18 cellular contexts compared by ENCODE assay signal in the genomic region with DNA sequence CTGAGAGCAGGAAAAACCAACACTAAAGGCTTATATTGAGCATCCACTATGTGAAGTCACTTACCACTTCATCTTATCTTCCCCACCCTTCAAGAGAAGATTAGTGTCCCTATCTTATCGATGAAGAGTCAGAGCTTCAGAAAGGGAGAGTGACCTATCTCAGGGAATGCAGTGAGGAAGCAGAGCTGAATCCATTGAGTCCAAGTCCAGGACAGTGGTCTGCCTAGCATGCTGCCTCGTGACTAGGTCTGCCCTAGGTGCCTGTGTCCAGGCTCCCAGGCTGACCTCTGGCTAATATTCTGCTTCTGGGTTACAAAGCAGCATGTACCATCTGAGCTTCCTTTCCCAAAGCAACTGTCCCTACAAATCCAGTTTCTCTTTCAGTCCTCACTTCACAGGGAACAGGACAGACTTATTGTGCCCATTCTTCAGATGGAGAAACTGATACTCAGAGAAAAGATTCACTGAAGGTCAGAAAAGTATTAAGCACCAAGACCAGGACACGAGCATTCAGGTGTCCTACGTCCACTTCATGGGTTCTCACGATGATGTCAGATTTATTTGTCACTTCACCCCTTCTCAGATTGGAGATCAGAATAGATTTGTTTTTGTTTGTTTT. TPM values are rescaled to one million over a fixed set of nuclear protein-coding genes. Genes with fewer than 3 reads are reported as not detected.
DNase-seq lines count a peak whose midpoint lies in the region; ATAC-seq, FAIRE-seq and TF ChIP-seq lines count a peak whose summit lies in the region.
"Had no signal": no experiment of that assay in that cellular context is flagged by ENCODE, and none has a peak within 500 bp of the region (broad histone marks: within the 10 kb centered on the region; RNA-seq: fewer than 3 reads in every experiment).

No MANE protein-coding gene starts in this region.

- H3K9me3 Mint-ChIP-seq in nephron, result no peaks in the 10 kb centered on the region
- H3K9me3 Mint-ChIP-seq: activated naive CD8-positive, alpha-beta T cell treated with anti-CD3 and anti-CD28 coated beads, Interleukin-2, amount 10 ng/mL, durations not matched to agents 7 days and 5 days; natural killer cell treated with Interleukin-12 subunit alpha and Interleukin-12 subunit beta and Interleukin-15 and Interleukin-18, amount 100 ng/mL, for 72 hours; stimulated activated memory B cell treated with anti-CD40 and anti-IgM and Interleukin-4, amounts not matched to agents 10 μg/mL and 1 μg/mL and 100 μg/mL, for 72 hours had no signal

- 55% methylated on average over 5 of the region's 5 CpGs for WGBS in HUES64

- H3K9ac ChIP-seq in HUES64 (ENCODE audit: low read depth, low read length), result peak overlapping the region; percentile 53; the same call in 1 of the 2 replicates

- no peaks in the 10 kb centered on the region for H3K36me3 Mint-ChIP-seq in nephron (ENCODE audit: low read depth)
- H3K36me3 Mint-ChIP-seq: activated naive CD8-positive, alpha-beta T cell treated with anti-CD3 and anti-CD28 coated beads, Interleukin-2, amount 10 ng/mL, durations not matched to agents 7 days and 5 days; natural killer cell treated with Interleukin-12 subunit alpha and Interleukin-12 subunit beta and Interleukin-15 and Interleukin-18, amount 100 ng/mL, for 72 hours; stimulated activated memory B cell treated with anti-CD40 and anti-IgM and Interleukin-4, amounts not matched to agents 10 μg/mL and 1 μg/mL and 100 μg/mL, for 72 hours had no signal

- H3K4me1 ChIP-seq in HUES64 (ENCODE audit: insufficient read depth, low read length) (peaks cover 59% of the 10 kb centered on the region), tibial artery (peaks cover 0 to 14% (median 5%) of the 10 kb centered on the region in 4 donors)

- no peaks in the 10 kb centered on the region for H3K36me3 ChIP-seq in HUES64 (ENCODE audit: insufficient read depth, low read length)
- no peaks in the 10 kb centered on the region for H3K36me3 ChIP-seq in bronchial epithelial cell (ENCODE audit: control insufficient read depth, insufficient read depth, low read length)
- no peaks in the 10 kb centered on the region for H3K36me3 ChIP-seq in tibial artery
- H3K36me3 ChIP-seq: left lung had no signal

- peak overlapping the region; percentile 99 for H3K27ac Mint-ChIP-seq in nephron
- H3K27ac Mint-ChIP-seq: activated naive CD8-positive, alpha-beta T cell treated with anti-CD3 and anti-CD28 coated beads, Interleukin-2, amount 10 ng/mL, durations not matched to agents 7 days and 5 days; natural killer cell treated with Interleukin-12 subunit alpha and Interleukin-12 subunit beta and Interleukin-15 and Interleukin-18, amount 100 ng/mL, for 72 hours; stimulated activated memory B cell treated with anti-CD40 and anti-IgM and Interleukin-4, amounts not matched to agents 10 μg/mL and 1 μg/mL and 100 μg/mL, for 72 hours had no signal

- no peak for ATAC-seq in HG03039 (IDR thresholded peaks at IDR 0.05; ENCODE audit: unreplicated experiment)
- ATAC-seq: natural killer cell treated with Interleukin-12 subunit alpha and Interleukin-12 subunit beta and Interleukin-15 and Interleukin-18, amount 100 ng/mL, for 72 hours; stimulated activated memory B cell treated with anti-CD40 and anti-IgM and Interleukin-4, amounts not matched to agents 10 μg/mL and 1 μg/mL and 100 μg/mL, for 72 hours had no signal

- H3K4me1 Mint-ChIP-seq in nephron, result peaks cover 77% of the 10 kb centered on the region
- H3K4me1 Mint-ChIP-seq: stimulated activated memory B cell treated with anti-CD40 and anti-IgM and Interleukin-4, amounts not matched to agents 10 μg/mL and 1 μg/mL and 100 μg/mL, for 72 hours had no signal

- FAIRE-seq in bronchial epithelial cell (lab: Jason Lieb, UNC), result peak; percentile 91

- TF ChIP-seq CTCF in AG04449 (IDR thresholded peaks at IDR 0.05; ENCODE audit: insufficient read depth, low read length, missing control alignments) (no peak), bronchial epithelial cell (IDR thresholded peaks at IDR 0.05; ENCODE audit: insufficient read depth, low read length, severe bottlenecking) (no peak), nephron (IDR thresholded peaks at IDR 0.05; ENCODE audit: unreplicated experiment in 3 of 3) (no peak), tibial artery (IDR thresholded peaks at IDR 0.05) (no peak)

- H3K27ac ChIP-seq in HUES64 (ENCODE audit: low read depth, low read length) (peak overlapping the region; percentile 91), tibial artery (no peak overlapping the region)

- H3K9me3 ChIP-seq in HUES64 (ENCODE audit: insufficient read depth, low read depth, low read length) (no peaks in the 10 kb centered on the region), tibial artery (no peaks in the 10 kb centered on the region)
- H3K9me3 ChIP-seq: left lung had no signal

- H3K4me3 ChIP-seq in AG04449 (ENCODE audit: low read depth, low read length) (peak overlapping the region; percentile 0; the same call in 1 of the 2 replicates), HUES64 (ENCODE audit: low read length) (peak overlapping the region; percentile 41), bronchial epithelial cell (ENCODE audit: low read depth, low read length) (no peak overlapping the region), tibial artery (no peak overlapping the region)
- H3K4me3 ChIP-seq: left lung had no signal

- DNase-seq in AG04449 (ENCODE audit: low read depth, low spot score) (no peak), bronchial epithelial cell (ENCODE audit: low read depth) (no peak), DMS79 (lab: John Stamatoyannopoulos, UW) (no peak), tibial artery (no peak), NCI-H524 (lab: John Stamatoyannopoulos, UW) (no peak)
- DNase-seq: activated CD4-positive, CD25-positive, alpha-beta regulatory T cell treated with anti-CD3 and anti-CD28 coated beads, Interleukin-2, amount 50 U/mL, for 72 hours; activated naive CD8-positive, alpha-beta T cell treated with anti-CD3 and anti-CD28 coated beads, Interleukin-2, amount 10 ng/mL, durations not matched to agents 7 days and 5 days; cerebellar nuclear complex; head of caudate nucleus; Karpas-422; left lung; NCI-H146; NCI-H446 treated with DMSO at 0.1 percent for 48 hours had no signal

- peak overlapping the region; percentile 9 to 52 (median 51) for H3K4me3 Mint-ChIP-seq in nephron
- H3K4me3 Mint-ChIP-seq: activated naive CD8-positive, alpha-beta T cell treated with anti-CD3 and anti-CD28 coated beads, Interleukin-2, amount 10 ng/mL, durations not matched to agents 7 days and 5 days; natural killer cell treated with Interleukin-12 subunit alpha and Interleukin-12 subunit beta and Interleukin-15 and Interleukin-18, amount 100 ng/mL, for 72 hours; stimulated activated memory B cell treated with anti-CD40 and anti-IgM and Interleukin-4, amounts not matched to agents 10 μg/mL and 1 μg/mL and 100 μg/mL, for 72 hours had no signal

- intact Hi-C loops in tibial artery (cut with DNase I; ENCODE audit: low total_unique reads), result no loop called here

- CTCF ChIA-PET in AG04449 (lab: Yijun Ruan, JAX), result interaction anchor here (0.7 to 4.7 kb wide), 6 partner anchors 8 to 93 kb away, joined by 3 to 60 read pairs (median 6); partner anchors contain the start of gene FZD2

- H3K27me3 ChIP-seq in HUES64 (ENCODE audit: insufficient read depth, low read length) (peaks cover 69% of the 10 kb centered on the region), bronchial epithelial cell (ENCODE audit: control insufficient read depth, insufficient read depth, low read length) (no peaks in the 10 kb centered on the region), tibial artery (peaks cover 0 to 14% of the 10 kb centered on the region in 2 donors)

- H3K27me3 Mint-ChIP-seq in nephron (ENCODE audit: low read depth), result no peaks in the 10 kb centered on the region

- POLR2A ChIA-PET in AG04449 (lab: Yijun Ruan, JAX), result interaction anchor here (1.1 to 2.0 kb wide), 5 partner anchors 10 to 17 kb away, joined by 4 to 39 read pairs (median 9); partner anchors contain the start of gene FZD2

RNA-seq across cellular contexts. Expression of gene FZD2, which starts 13.3 kb away (rescaled TPM):
- polyA plus RNA-seq in HUES64 (2013, experiment 1 of 2), result 30.7 TPM
- 37.2 TPM for polyA plus RNA-seq in HUES64 (2013, experiment 2 of 2)
- total RNA-seq in bronchial epithelial cell, result under 0.01 and 0.13 TPM in 2 replicates

RNA-seq across cellular contexts. Expression of gene GPATCH8, which starts 40.8 kb away (rescaled TPM):
- 23.3 TPM for polyA plus RNA-seq in HUES64 (2013, experiment 1 of 2)
- 26.7 TPM for polyA plus RNA-seq in HUES64 (2013, experiment 2 of 2)
- 12.3 and 14.2 TPM in 2 replicates for total RNA-seq in bronchial epithelial cell

Comparison
In these comparisons a context has a peak if more than half of its experiments do, and no peak if none do; other contexts are left out.
1. H3K4me3 ChIP-seq: peak in AG04449 (single experiment) and HUES64 (single experiment); none in bronchial epithelial cell (single experiment) and tibial artery (0 of 2).